ENCODE assay signal across 8 cellular contexts in genomic region chr13:97221491-97221890, GRCh38. TPM values are rescaled to one million over a fixed set of nuclear protein-coding genes. Genes with fewer than 3 reads are reported as not detected.
DNase-seq lines count a peak whose midpoint lies in the region; ATAC-seq, FAIRE-seq and TF ChIP-seq lines count a peak whose summit lies in the region.

No MANE protein-coding gene starts in this region.

- peaks cover 15% of the 10 kb centered on the region for H3K4me1 ChIP-seq in astrocyte (ENCODE audit: insufficient read depth, low read length)
- H3K4me1 ChIP-seq in lower lobe of right lung, result peaks cover 32% of the 10 kb centered on the region

- H2AFZ ChIP-seq in astrocyte (ENCODE audit: low read depth, low read length), result peak overlapping the region; percentile 65

- H3K4me2 ChIP-seq in astrocyte (ENCODE audit: low read length), result peak overlapping the region; percentile 99

- H3K27me3 ChIP-seq in astrocyte (ENCODE audit: insufficient read depth, low read length), result no peaks in the 10 kb centered on the region
- H3K27me3 ChIP-seq in lower lobe of right lung (ENCODE audit: low read depth), result no peaks in the 10 kb centered on the region

- peaks cover 27% of the 10 kb centered on the region for H4K20me1 ChIP-seq in astrocyte (ENCODE audit: insufficient read depth, low read length)

- H3K4me3 Mint-ChIP-seq in astrocyte (ENCODE audit: unreplicated experiment), result no peak overlapping the region

- TF ChIP-seq CTCF in astrocyte (IDR thresholded peaks at IDR 0.05; ENCODE audit: insufficient read depth, low read depth, low read length), result no peak
- TF ChIP-seq CTCF in lower lobe of right lung (IDR thresholded peaks at IDR 0.05), result no peak

- H3K9me3 Mint-ChIP-seq in astrocyte (ENCODE audit: unreplicated experiment), result no peaks in the 10 kb centered on the region

- H3K27ac Mint-ChIP-seq in astrocyte (ENCODE audit: unreplicated experiment), result no peak overlapping the region

- no peak for FAIRE-seq in astrocyte (lab: Jason Lieb, UNC)

- ATAC-seq in lower lobe of right lung (no peak), GM18870 (IDR thresholded peaks at IDR 0.05; ENCODE audit: unreplicated experiment) (no peak), GM19455 (IDR thresholded peaks at IDR 0.05; ENCODE audit: unreplicated experiment) (no peak)

- peaks cover 42% of the 10 kb centered on the region for H3K79me2 ChIP-seq in astrocyte (ENCODE audit: insufficient read depth, low read length)

- H3K9ac ChIP-seq in astrocyte (ENCODE audit: low read length), result peak overlapping the region; percentile 96

- no peaks in the 10 kb centered on the region for H3K27me3 Mint-ChIP-seq in astrocyte (ENCODE audit: low read depth, unreplicated experiment)

- peaks cover 13% of the 10 kb centered on the region for H3K4me1 Mint-ChIP-seq in astrocyte (ENCODE audit: low read depth, unreplicated experiment)

- H3K4me3 ChIP-seq in astrocyte (ENCODE audit: insufficient read depth, low read depth, low read length) (peak overlapping the region; percentile 86), lower lobe of right lung (peak overlapping the region; percentile 68)

- intact Hi-C loops in lower lobe of right lung (cut with DNase I), result loop anchor here (5.0 to 10.0 kb wide), 2 partner anchors 107 to 121 kb away; no protein-coding TSS in a partner anchor

- H3K27ac ChIP-seq in astrocyte (ENCODE audit: low read depth, low read length) (peak overlapping the region; percentile 92), lower lobe of right lung (peak overlapping the region; percentile 91), temporal lobe (ENCODE audit: low read depth, low read length) (peak overlapping the region; percentile 84)

- DNase-seq in SHP77 treated with DMSO at 0.1 percent for 48 hours (lab: John Stamatoyannopoulos, UW), result peak; percentile 72
- DNase-seq in SHP77 (lab: John Stamatoyannopoulos, UW), result no peak
- no peak for DNase-seq in astrocyte (ENCODE audit: low read depth)
- no peak for DNase-seq in lower lobe of right lung
- DNase-seq in inferior parietal cortex (ENCODE audit: extremely low spot score), result no peak

- no peaks in the 10 kb centered on the region for H3K9me3 ChIP-seq in astrocyte (ENCODE audit: insufficient read depth, low read depth, low read length)
- H3K9me3 ChIP-seq in lower lobe of right lung, result no peaks in the 10 kb centered on the region

- H3K36me3 Mint-ChIP-seq in astrocyte (ENCODE audit: low read depth, unreplicated experiment), result peaks cover 1% of the 10 kb centered on the region

- no peaks in the 10 kb centered on the region for H3K36me3 ChIP-seq in astrocyte (ENCODE audit: insufficient read depth, low read length)
- H3K36me3 ChIP-seq in lower lobe of right lung, result no peaks in the 10 kb centered on the region

RNA-seq across cellular contexts. Expression of gene MBNL2, which starts 0.6 kb away (rescaled TPM):
- total RNA-seq in astrocyte (66.5 and 70.2 TPM in 2 replicates), lower lobe of right lung (58.2 TPM), temporal lobe (19.2 TPM)
